Comparison of ENCODE assay signal across 14 cellular contexts in the genomic region with DNA sequence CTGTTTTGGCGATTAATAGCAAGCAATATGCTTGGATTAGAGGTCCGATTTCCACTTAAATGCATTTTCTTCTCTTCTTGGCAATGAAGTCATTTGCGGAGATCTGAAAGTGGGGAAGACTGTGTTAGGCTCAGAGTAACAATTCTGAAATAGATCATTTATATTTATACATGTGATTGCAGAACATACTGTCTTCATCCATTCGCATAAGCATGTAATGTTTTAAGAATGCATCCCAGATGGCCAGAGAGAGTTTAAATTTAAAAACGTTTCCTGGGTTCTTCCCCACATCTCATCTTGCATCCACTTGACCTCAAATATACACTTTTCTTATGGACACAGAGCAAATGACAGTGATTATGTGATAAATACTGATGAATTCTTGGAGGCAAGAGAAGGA. TPM values are rescaled to one million over a fixed set of nuclear protein-coding genes. Genes with fewer than 3 reads are reported as not detected.
DNase-seq lines count a peak whose midpoint lies in the region; ATAC-seq and TF ChIP-seq lines count a peak whose summit lies in the region.
"Had no signal": no experiment of that assay in that cellular context is flagged by ENCODE, and none has a peak within 500 bp of the region (broad histone marks: within the 10 kb centered on the region; RNA-seq: fewer than 3 reads in every experiment).

No MANE protein-coding gene starts in this region.

- H3K4me1 Mint-ChIP-seq in stimulated activated effector memory CD8-positive, alpha-beta T cell treated with anti-CD3 and anti-CD28 coated beads, Interleukin-12 subunit alpha, Interleukin-12 subunit beta, amount 100 ng/mL, for 72 hours: no peaks in the 10 kb centered on the region

- BruUV-seq in OCI-LY7 (replicated peaks; lab: Mats Ljungman, UMichigan): TSS peak; percentile 36

- no peaks in the 10 kb centered on the region for H3K9me2 ChIP-seq in OCI-LY7 (ENCODE audit: insufficient read depth, low read length)

- H3K4me2 ChIP-seq in OCI-LY7 (ENCODE audit: low read length): no peak overlapping the region

- POLR2A ChIA-PET in OCI-LY7 (lab: Charles Lee): interaction anchor here (1.2 kb wide), 1 partner anchor 9 kb away, joined by 3 read pairs; no protein-coding TSS in a partner anchor

- H3K36me3 ChIP-seq in cardiac muscle cell (no peaks in the 10 kb centered on the region), OCI-LY7 (ENCODE audit: insufficient read depth, low read length) (peaks cover 35% of the 10 kb centered on the region; the same call in 1 of the 2 replicates)

- H3K4me3 Mint-ChIP-seq in stimulated activated effector memory CD8-positive, alpha-beta T cell treated with anti-CD3 and anti-CD28 coated beads, Interleukin-12 subunit alpha, Interleukin-12 subunit beta, amount 100 ng/mL, for 72 hours: no peak overlapping the region

- TF ChIP-seq CTCF in cardiac muscle cell (IDR thresholded peaks at IDR 0.05; ENCODE audit: low read depth, low read length) (no peak), OCI-LY7 (conservative IDR thresholded peaks at IDR 0.05; ENCODE audit: low read length) (no peak), foreskin fibroblast (IDR thresholded peaks at IDR 0.05; ENCODE audit: low read depth, low read length) (no peak)

- H3K79me2 ChIP-seq in OCI-LY7 (ENCODE audit: insufficient read depth, low read depth, low read length): no peaks in the 10 kb centered on the region

- H3K9me3 Mint-ChIP-seq in stimulated activated effector memory CD8-positive, alpha-beta T cell treated with anti-CD3 and anti-CD28 coated beads, Interleukin-12 subunit alpha, Interleukin-12 subunit beta, amount 100 ng/mL, for 72 hours: no peaks in the 10 kb centered on the region

- H3K36me3 Mint-ChIP-seq in stimulated activated effector memory CD8-positive, alpha-beta T cell treated with anti-CD3 and anti-CD28 coated beads, Interleukin-12 subunit alpha, Interleukin-12 subunit beta, amount 100 ng/mL, for 72 hours: peaks cover 85% of the 10 kb centered on the region

- no peaks in the 10 kb centered on the region for H3K27me3 ChIP-seq in cardiac muscle cell

- no peak overlapping the region for H3K4me3 ChIP-seq in cardiac muscle cell
- no peak overlapping the region for H3K4me3 ChIP-seq in OCI-LY7 (ENCODE audit: low read depth, low read length, poor library complexity, severe bottlenecking)
- H3K4me3 ChIP-seq in foreskin fibroblast (ENCODE audit: low read depth in 1 of 2, low read length in 2 of 2): no peak overlapping the region
- H3K4me3 ChIP-seq: HAP-1 had no signal

- no peaks in the 10 kb centered on the region for H3K9me3 ChIP-seq in cardiac muscle cell (ENCODE audit: low read depth)
- H3K9me3 ChIP-seq in OCI-LY7 (ENCODE audit: low read length): no peaks in the 10 kb centered on the region
- H3K9me3 ChIP-seq: HAP-1 had no signal

- no peaks in the 10 kb centered on the region for H4K20me1 ChIP-seq in OCI-LY7 (ENCODE audit: insufficient read depth, low read length)

- peak overlapping the region; percentile 54 for H3K27ac Mint-ChIP-seq in stimulated activated effector memory CD8-positive, alpha-beta T cell treated with anti-CD3 and anti-CD28 coated beads, Interleukin-12 subunit alpha, Interleukin-12 subunit beta, amount 100 ng/mL, for 72 hours

- CTCF ChIA-PET in OCI-LY7 (lab: Charles Lee; ENCODE audit: unreplicated experiment): no interaction called here

- DNase-seq in cardiac muscle cell (ENCODE audit: low read depth in 1 of 2, low spot score in 1 of 2) (no peak), cardiac septum (ENCODE audit: low spot score) (no peak), OCI-LY7 (ENCODE audit: low spot score) (no peak), foreskin fibroblast (peak; percentile 30 to 57), activated gamma-delta T cell treated with Interleukin-2 at 50 U/mL for 16 hours (no peak)
- DNase-seq in stimulated activated effector memory CD8-positive, alpha-beta T cell treated with anti-CD3 and anti-CD28 coated beads, Interleukin-12 subunit alpha, Interleukin-12 subunit beta, amount 100 ng/mL, for 72 hours (ENCODE audit: low spot score in 2 of 2): no peak
- DNase-seq: COR-L47, DMS153, NCI-H1930, NCI-H2171 treated with DMSO at 0.1 percent for 48 hours had no signal

- intact Hi-C loops in cardiac septum (cut with DNase I): no loop called here
- intact Hi-C loops in OCI-LY7 (cut with micrococcal nuclease; ENCODE audit: unreplicated experiment): no loop called here

- no peak overlapping the region for H2AFZ ChIP-seq in OCI-LY7 (ENCODE audit: low read length)

- no peak for ATAC-seq in stimulated activated effector memory CD8-positive, alpha-beta T cell treated with anti-CD3 and anti-CD28 coated beads, Interleukin-12 subunit alpha, Interleukin-12 subunit beta, amount 100 ng/mL, for 72 hours
- ATAC-seq in GM18873 (IDR thresholded peaks at IDR 0.05; ENCODE audit: low FRiP score, unreplicated experiment) (no peak), GM21576 (IDR thresholded peaks at IDR 0.05; ENCODE audit: unreplicated experiment) (no peak)

- H3K4me1 ChIP-seq in cardiac muscle cell (ENCODE audit: low read depth): peaks cover 16% of the 10 kb centered on the region
- peaks cover 25% of the 10 kb centered on the region for H3K4me1 ChIP-seq in OCI-LY7 (ENCODE audit: insufficient read depth, low read length, poor library complexity, severe bottlenecking)

- H3K27ac ChIP-seq in cardiac muscle cell: peak overlapping the region; percentile 73
- no peak overlapping the region for H3K27ac ChIP-seq in OCI-LY7 (ENCODE audit: low read depth, low read length, poor library complexity, severe bottlenecking)
- H3K27ac ChIP-seq: C4-2B had no signal

RNA-seq across cellular contexts. Expression of a gene that starts 13.9 kb away (rescaled TPM):
- total RNA-seq in cardiac muscle cell (17.4 and 24.6 TPM in 2 replicates), cardiac septum (18.0 TPM), OCI-LY7 (2022) (52.3 and 54.5 TPM in 2 replicates)
- 25.2 and 25.5 TPM in 2 replicates for polyA plus RNA-seq in cardiac muscle cell
- 39.6 and 45.2 TPM in 2 replicates for total RNA-seq in OCI-LY7 (2014; rRNA removed; shearing (Covaris generic))

RNA-seq across cellular contexts. Expression of a gene that starts 42.5 kb away (rescaled TPM):
- total RNA-seq in cardiac muscle cell: 14.1 and 17.0 TPM in 2 replicates
- 22.3 and 41.0 TPM in 2 replicates for polyA plus RNA-seq in cardiac muscle cell
- total RNA-seq in cardiac septum: 14.5 TPM
- total RNA-seq in OCI-LY7 (2014; rRNA removed; shearing (Covaris generic)): 20.7 and 23.1 TPM in 2 replicates
- 33.0 and 36.6 TPM in 2 replicates for total RNA-seq in OCI-LY7 (2022)

RNA-seq across cellular contexts. Expression of a gene that starts 42.6 kb away (rescaled TPM):
- total RNA-seq in cardiac muscle cell: 20.9 and 35.9 TPM in 2 replicates
- polyA plus RNA-seq in cardiac muscle cell: 20.4 and 29.6 TPM in 2 replicates
- 11.9 TPM for total RNA-seq in cardiac septum
- total RNA-seq in OCI-LY7 (2014; rRNA removed; shearing (Covaris generic)): 64.8 and 77.4 TPM in 2 replicates
- 89.6 and 107 TPM in 2 replicates for total RNA-seq in OCI-LY7 (2022)

Comparison
In these comparisons a context has a peak if more than half of its experiments do, and no peak if none do; other contexts are left out.
1. DNase-seq: peak in foreskin fibroblast (2 of 2); none in cardiac muscle cell (0 of 2), cardiac septum (single experiment), OCI-LY7 (single experiment), stimulated activated effector memory CD8-positive, alpha-beta T cell treated with anti-CD3 and anti-CD28 coated beads, Interleukin-12 subunit alpha, Interleukin-12 subunit beta, amount 100 ng/mL, for 72 hours (0 of 2) and activated gamma-delta T cell treated with Interleukin-2 at 50 U/mL for 16 hours (single experiment).